Comparison of ENCODE assay signal across 8 cellular contexts in the genomic region with DNA sequence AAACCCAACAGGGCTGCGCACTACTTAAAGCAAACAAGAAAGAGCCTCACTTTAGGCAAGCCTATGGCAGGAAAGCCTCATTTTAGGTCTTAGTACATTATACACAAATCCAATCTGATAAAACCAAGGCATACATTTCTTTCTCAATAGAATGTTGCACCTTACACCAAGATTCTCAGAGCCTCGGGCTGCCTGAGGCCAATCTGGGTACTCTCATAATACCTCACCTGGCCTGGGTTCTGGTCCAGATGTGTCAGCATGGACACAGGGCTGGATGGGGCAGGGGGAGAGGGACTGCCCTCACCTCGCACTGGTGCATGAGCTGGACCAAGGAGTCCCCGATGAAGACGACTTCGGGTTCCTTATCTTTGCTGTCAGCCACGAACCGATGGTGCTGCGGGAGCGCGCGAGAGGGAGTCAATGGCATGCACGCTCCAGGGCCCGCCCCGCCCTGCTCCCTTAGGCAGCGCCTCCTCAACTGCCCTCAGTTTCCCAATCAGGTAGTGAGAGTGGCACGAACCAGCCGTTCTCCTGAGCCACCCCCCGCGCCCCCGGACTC. TPM values are rescaled to one million over a fixed set of nuclear protein-coding genes. Genes with fewer than 3 reads are reported as not detected.
DNase-seq lines count a peak whose midpoint lies in the region; ATAC-seq lines count a peak whose summit lies in the region.

A gene with protein sequence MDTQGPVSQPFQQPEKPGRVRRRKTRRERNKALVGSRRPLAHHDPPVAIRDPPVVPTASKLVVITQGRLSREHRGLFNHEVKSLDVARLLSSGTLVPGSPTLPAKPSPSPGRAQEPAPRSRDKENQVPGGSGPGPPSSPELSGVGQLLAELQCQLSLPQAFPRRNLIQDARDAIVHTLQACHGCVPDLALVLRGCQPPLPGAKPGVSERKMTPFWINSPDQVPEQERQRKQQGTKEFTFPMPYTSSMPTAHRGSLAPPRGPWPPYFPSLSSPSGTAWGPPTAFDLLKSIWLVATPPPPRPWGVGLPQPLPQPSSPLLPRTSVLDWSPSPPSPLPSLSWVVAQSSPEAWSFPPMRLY (plus strand): TSS at position 487 of the 559 bp plus-strand sequence. CDS start 7,453 bp downstream, outside the sequence.

- H3K4me3 ChIP-seq in iPS-11a (ENCODE audit: low read depth, low read length) = peak within 1 kb of the TSS; percentile 83

- peak within 1 kb of the TSS; percentile 84 for H3K4me3 Mint-ChIP-seq in activated naive CD8-positive, alpha-beta T cell treated with anti-CD3 and anti-CD28 coated beads for 36 hours
- H3K4me3 Mint-ChIP-seq in stimulated activated memory B cell treated with anti-CD40 and anti-IgM and Interleukin-4, amounts not matched to agents 10 μg/mL and 1 μg/mL and 100 μg/mL, for 72 hours = peak within 1 kb of the TSS; percentile 93

- H3K4me1 Mint-ChIP-seq in activated naive CD8-positive, alpha-beta T cell treated with anti-CD3 and anti-CD28 coated beads for 36 hours = peaks cover 16% of the 10 kb centered on the region
- peaks cover 26% of the 10 kb centered on the region for H3K4me1 Mint-ChIP-seq in stimulated activated memory B cell treated with anti-CD40 and anti-IgM and Interleukin-4, amounts not matched to agents 10 μg/mL and 1 μg/mL and 100 μg/mL, for 72 hours

- H3K27me3 Mint-ChIP-seq in activated naive CD8-positive, alpha-beta T cell treated with anti-CD3 and anti-CD28 coated beads for 36 hours = no peaks in the 10 kb centered on the region
- no peaks in the 10 kb centered on the region for H3K27me3 Mint-ChIP-seq in stimulated activated memory B cell treated with anti-CD40 and anti-IgM and Interleukin-4, amounts not matched to agents 10 μg/mL and 1 μg/mL and 100 μg/mL, for 72 hours

- H3K9me3 Mint-ChIP-seq in activated naive CD8-positive, alpha-beta T cell treated with anti-CD3 and anti-CD28 coated beads for 36 hours = no peaks in the 10 kb centered on the region
- H3K9me3 Mint-ChIP-seq in stimulated activated memory B cell treated with anti-CD40 and anti-IgM and Interleukin-4, amounts not matched to agents 10 μg/mL and 1 μg/mL and 100 μg/mL, for 72 hours = no peaks in the 10 kb centered on the region

- H3K27ac Mint-ChIP-seq in activated naive CD8-positive, alpha-beta T cell treated with anti-CD3 and anti-CD28 coated beads for 36 hours = peak within 1 kb of the TSS; percentile 90
- peak within 1 kb of the TSS; percentile 77 for H3K27ac Mint-ChIP-seq in stimulated activated memory B cell treated with anti-CD40 and anti-IgM and Interleukin-4, amounts not matched to agents 10 μg/mL and 1 μg/mL and 100 μg/mL, for 72 hours

- H3K36me3 Mint-ChIP-seq in activated naive CD8-positive, alpha-beta T cell treated with anti-CD3 and anti-CD28 coated beads for 36 hours = peaks cover 5% of the 10 kb centered on the region
- H3K36me3 Mint-ChIP-seq in stimulated activated memory B cell treated with anti-CD40 and anti-IgM and Interleukin-4, amounts not matched to agents 10 μg/mL and 1 μg/mL and 100 μg/mL, for 72 hours = no peaks in the 10 kb centered on the region

- ATAC-seq in stimulated activated memory B cell treated with anti-CD40 and anti-IgM and Interleukin-4, amounts not matched to agents 10 μg/mL and 1 μg/mL and 100 μg/mL, for 72 hours = peak; percentile 52
- ATAC-seq in GM18873 (IDR thresholded peaks at IDR 0.05; ENCODE audit: low FRiP score, unreplicated experiment) = no peak

- DNase-seq in NCI-H1092 treated with DMSO at 0.1 percent for 48 hours (lab: John Stamatoyannopoulos, UW) (peak; percentile 34), NCI-H1092 (lab: John Stamatoyannopoulos, UW) (no peak), HK-2 (ENCODE audit: unreplicated experiment) (peak; percentile 40), NOMO-1 treated with DMSO at 0.1 percent for 48 hours (lab: John Stamatoyannopoulos, UW; ENCODE audit: unreplicated experiment) (no peak)
- no peak for DNase-seq in activated naive CD8-positive, alpha-beta T cell treated with anti-CD3 and anti-CD28 coated beads for 36 hours

RNA-seq across cellular contexts. Expression of the gene that starts here (rescaled TPM):
- total RNA-seq in activated naive CD8-positive, alpha-beta T cell treated with anti-CD3 and anti-CD28 coated beads for 36 hours = under 1 TPM; 0.52 to 0.92 TPM

Comparison
In these comparisons a context has a peak if more than half of its experiments do, and no peak if none do; other contexts are left out.
1. DNase-seq: peak in NCI-H1092 treated with DMSO at 0.1 percent for 48 hours (single experiment) and HK-2 (single experiment); none in NCI-H1092 (single experiment), activated naive CD8-positive, alpha-beta T cell treated with anti-CD3 and anti-CD28 coated beads for 36 hours (single experiment) and NOMO-1 treated with DMSO at 0.1 percent for 48 hours (single experiment).